ENCODE assay signal across 12 cellular contexts in genomic region chr17:43660816-43661493, GRCh38. TPM values are rescaled to one million over a fixed set of nuclear protein-coding genes. Genes with fewer than 3 reads are reported as not detected.
DNase-seq lines count a peak whose midpoint lies in the region; ATAC-seq and TF ChIP-seq lines count a peak whose summit lies in the region.
"Had no signal": no experiment of that assay in that cellular context is flagged by ENCODE, and none has a peak within 500 bp of the region (broad histone marks: within the 10 kb centered on the region; RNA-seq: fewer than 3 reads in every experiment).

No MANE protein-coding gene starts in this region.

- H3K27me3 ChIP-seq in CD4-positive, alpha-beta T cell (ENCODE audit: control insufficient read depth, insufficient read depth, low read length) = no peaks in the 10 kb centered on the region
- no peaks in the 10 kb centered on the region for H3K27me3 ChIP-seq in trophoblast cell (ENCODE audit: insufficient read depth, low read length)

- peak overlapping the region; percentile 27 for H3K27ac Mint-ChIP-seq in CD4-positive, alpha-beta T cell
- H3K27ac Mint-ChIP-seq in activated T-helper 2 cell treated with anti-CD3 and anti-CD28 coated beads, Interferon-gamma antibody, Interleukin-2, Interleukin-4, amounts not matched to agents 10 μg/mL and 5 μg/mL and 100 μg/mL, durations not matched to agents 14 hours and 24 hours and 36 hours = peak overlapping the region; percentile 36

- no peaks in the 10 kb centered on the region for H3K9me3 Mint-ChIP-seq in CD4-positive, alpha-beta T cell
- H3K9me3 Mint-ChIP-seq in activated T-helper 2 cell treated with anti-CD3 and anti-CD28 coated beads, Interferon-gamma antibody, Interleukin-2, Interleukin-4, amounts not matched to agents 10 μg/mL and 5 μg/mL and 100 μg/mL, durations not matched to agents 14 hours and 24 hours and 36 hours = no peaks in the 10 kb centered on the region

- peaks cover 38% of the 10 kb centered on the region for H3K79me1 ChIP-seq in trophoblast cell (ENCODE audit: low read length)

- intact Hi-C loops in CD4-positive, alpha-beta T cell (cut with DNase I, micrococcal nuclease) = no loop called here
- intact Hi-C loops in activated T-helper 2 cell treated with anti-CD3 and anti-CD28 coated beads, Interferon-gamma antibody, Interleukin-2, Interleukin-4, amounts not matched to agents 10 μg/mL and 5 μg/mL and 100 μg/mL, durations not matched to agents 14 hours and 24 hours and 36 hours (cut with micrococcal nuclease) = no loop called here

- H3K9me3 ChIP-seq in CD4-positive, alpha-beta T cell (ENCODE audit: control insufficient read depth, low read length) = no peaks in the 10 kb centered on the region
- H3K9me3 ChIP-seq in trophoblast cell (ENCODE audit: insufficient read depth, low read depth, low read length) = no peaks in the 10 kb centered on the region

- peaks cover 47 to 55% of the 10 kb centered on the region in 2 experiments for H3K4me1 ChIP-seq in trophoblast cell (ENCODE audit: control insufficient read depth in 1 of 2, insufficient read depth in 2 of 2, low read length in 2 of 2)
- H3K4me1 ChIP-seq: parathyroid adenoma had no signal

- peak overlapping the region; percentile 47 for H2AK5ac ChIP-seq in trophoblast cell (ENCODE audit: low read length)

- H3K27me3 Mint-ChIP-seq in CD4-positive, alpha-beta T cell = peaks cover 3% of the 10 kb centered on the region
- H3K27me3 Mint-ChIP-seq in activated T-helper 2 cell treated with anti-CD3 and anti-CD28 coated beads, Interferon-gamma antibody, Interleukin-2, Interleukin-4, amounts not matched to agents 10 μg/mL and 5 μg/mL and 100 μg/mL, durations not matched to agents 14 hours and 24 hours and 36 hours (ENCODE audit: low read depth) = no peaks in the 10 kb centered on the region

- H3K4me1 Mint-ChIP-seq in CD4-positive, alpha-beta T cell (ENCODE audit: low read depth) = peaks cover 37% of the 10 kb centered on the region
- peaks cover 55% of the 10 kb centered on the region for H3K4me1 Mint-ChIP-seq in activated T-helper 2 cell treated with anti-CD3 and anti-CD28 coated beads, Interferon-gamma antibody, Interleukin-2, Interleukin-4, amounts not matched to agents 10 μg/mL and 5 μg/mL and 100 μg/mL, durations not matched to agents 14 hours and 24 hours and 36 hours (ENCODE audit: low read depth)

- WGBS in trophoblast cell (ENCODE audit: extremely low coverage, insufficient coverage, insufficient read length) = no CpG with 5 or more reads among the region's 16 CpGs

- H3K36me3 Mint-ChIP-seq in CD4-positive, alpha-beta T cell (ENCODE audit: low read depth) = no peaks in the 10 kb centered on the region
- H3K36me3 Mint-ChIP-seq in activated T-helper 2 cell treated with anti-CD3 and anti-CD28 coated beads, Interferon-gamma antibody, Interleukin-2, Interleukin-4, amounts not matched to agents 10 μg/mL and 5 μg/mL and 100 μg/mL, durations not matched to agents 14 hours and 24 hours and 36 hours (ENCODE audit: low read depth) = no peaks in the 10 kb centered on the region

- CTCF ChIA-PET in CD4-positive, alpha-beta T cell (lab: Charles Lee) = no interaction called here

- peak overlapping the region; percentile 83 for H3K18ac ChIP-seq in trophoblast cell (ENCODE audit: low read length)

- no peak overlapping the region for H3K9ac ChIP-seq in trophoblast cell (ENCODE audit: low read length)
- H3K9ac ChIP-seq: parathyroid adenoma had no signal

- H2BK120ac ChIP-seq in trophoblast cell (ENCODE audit: insufficient read depth, low read length, poor library complexity) = peak overlapping the region; percentile 88

- peak overlapping the region; percentile 78 for H4K91ac ChIP-seq in trophoblast cell (ENCODE audit: low read depth, low read length)

- peak; percentile 21 for DNase-seq in activated CD4-positive, alpha-beta T cell treated with anti-CD3 and anti-CD28 coated beads for 48 hours
- DNase-seq in activated CD4-positive, alpha-beta T cell treated with anti-CD3 and anti-CD28 coated beads, Interleukin-2, amount 50 U/mL, for 4 hours = no peak
- peak in 7 of 10 experiments; percentile 4 to 41 (median 14) for DNase-seq in CD4-positive, alpha-beta T cell
- no peak for DNase-seq in activated T-helper 2 cell treated with anti-CD3 and anti-CD28 coated beads, Interferon-gamma antibody, Interleukin-2, Interleukin-4, amounts not matched to agents 10 μg/mL and 5 μg/mL and 100 μg/mL, durations not matched to agents 14 hours and 24 hours and 36 hours (ENCODE audit: low spot score)
- no peak for DNase-seq in trophoblast cell
- no peak for DNase-seq in NK-92 treated with Interleukin-12 subunit alpha and Interleukin-12 subunit beta, amount 100 ng/mL, for 24 hours (lab: John Stamatoyannopoulos, UW)
- DNase-seq: 8988T; effector CD4-positive, alpha-beta T cell; GF-D8 had no signal

- POLR2A ChIA-PET in CD4-positive, alpha-beta T cell (lab: Charles Lee) = no interaction called here

- H2BK5ac ChIP-seq in trophoblast cell (ENCODE audit: low read depth, low read length, poor library complexity) = peak overlapping the region; percentile 25

- peak overlapping the region; percentile 91 for H3K14ac ChIP-seq in trophoblast cell (ENCODE audit: low read length)

- peak; percentile 68 for ATAC-seq in CD4-positive, alpha-beta T cell (ENCODE audit: poor library complexity)
- ATAC-seq in HG02973 (IDR thresholded peaks at IDR 0.05; ENCODE audit: unreplicated experiment) = no peak
- ATAC-seq in GM21825 (IDR thresholded peaks at IDR 0.05; ENCODE audit: unreplicated experiment) = no peak

- H3K36me3 ChIP-seq in trophoblast cell (ENCODE audit: control insufficient read depth in 1 of 2, insufficient read depth in 2 of 2, low read length in 2 of 2) = no peaks in the 10 kb centered on the region

- peak overlapping the region; percentile 65 for H3K4me3 Mint-ChIP-seq in CD4-positive, alpha-beta T cell
- peak overlapping the region; percentile 68 for H3K4me3 Mint-ChIP-seq in activated T-helper 2 cell treated with anti-CD3 and anti-CD28 coated beads, Interferon-gamma antibody, Interleukin-2, Interleukin-4, amounts not matched to agents 10 μg/mL and 5 μg/mL and 100 μg/mL, durations not matched to agents 14 hours and 24 hours and 36 hours (ENCODE audit: low read depth)

- peak overlapping the region; percentile 33 for H4K12ac ChIP-seq in trophoblast cell (ENCODE audit: low read depth, low read length)

- peak overlapping the region; percentile 53 for H3K4ac ChIP-seq in trophoblast cell (ENCODE audit: low read depth, low read length)

- H4K8ac ChIP-seq in trophoblast cell (ENCODE audit: low read depth, low read length) = peak overlapping the region; percentile 5

- H3K23ac ChIP-seq in trophoblast cell (ENCODE audit: low read length) = no peak overlapping the region

- H2BK12ac ChIP-seq in trophoblast cell (ENCODE audit: low read length) = peak overlapping the region; percentile 43

- H3K4me2 ChIP-seq in trophoblast cell (ENCODE audit: low read length) = peak overlapping the region; percentile 6

- no peak overlapping the region for H3K27ac ChIP-seq in CD4-positive, alpha-beta T cell (ENCODE audit: low read depth, low read length)
- peak overlapping the region; percentile 23 for H3K27ac ChIP-seq in trophoblast cell (ENCODE audit: low read depth, low read length)
- H3K27ac ChIP-seq: parathyroid adenoma had no signal

- peaks cover 5% of the 10 kb centered on the region for H3K79me2 ChIP-seq in trophoblast cell (ENCODE audit: control insufficient read depth, insufficient read depth, low read length, poor library complexity)
- H3K79me2 ChIP-seq: parathyroid adenoma had no signal

- H3K4me3 ChIP-seq in trophoblast cell (ENCODE audit: low read depth, low read length) = no peak overlapping the region

- no peak for TF ChIP-seq CTCF in CD4-positive, alpha-beta T cell (IDR thresholded peaks at IDR 0.05)

- no peak overlapping the region for H2AFZ ChIP-seq in trophoblast cell (ENCODE audit: insufficient read depth, low read length, poor library complexity)
- H2AFZ ChIP-seq: parathyroid adenoma had no signal

RNA-seq across cellular contexts. Expression of gene MEOX1, which starts 0.8 kb away (rescaled TPM):
- under 1 TPM; 0.41 to 0.50 TPM for total RNA-seq in CD4-positive, alpha-beta T cell
- total RNA-seq in activated T-helper 2 cell treated with anti-CD3 and anti-CD28 coated beads, Interferon-gamma antibody, Interleukin-2, Interleukin-4, amounts not matched to agents 10 μg/mL and 5 μg/mL and 100 μg/mL, durations not matched to agents 14 hours and 24 hours and 36 hours = 1.4 and 1.8 TPM in 2 replicates
- polyA plus RNA-seq in trophoblast cell (2013) = 7.3 and 9.2 TPM in 2 replicates

Comparison
In these comparisons a context has a peak if more than half of its experiments do, and no peak if none do; other contexts are left out.
1. DNase-seq: peak in activated CD4-positive, alpha-beta T cell treated with anti-CD3 and anti-CD28 coated beads for 48 hours (single experiment) and CD4-positive, alpha-beta T cell (7 of 10); none in activated CD4-positive, alpha-beta T cell treated with anti-CD3 and anti-CD28 coated beads, Interleukin-2, amount 50 U/mL, for 4 hours (0 of 2), activated T-helper 2 cell treated with anti-CD3 and anti-CD28 coated beads, Interferon-gamma antibody, Interleukin-2, Interleukin-4, amounts not matched to agents 10 μg/mL and 5 μg/mL and 100 μg/mL, durations not matched to agents 14 hours and 24 hours and 36 hours (single experiment), trophoblast cell (0 of 2) and NK-92 treated with Interleukin-12 subunit alpha and Interleukin-12 subunit beta, amount 100 ng/mL, for 24 hours (single experiment).